22 cellular contexts compared by ENCODE assay signal in the genomic region with DNA sequence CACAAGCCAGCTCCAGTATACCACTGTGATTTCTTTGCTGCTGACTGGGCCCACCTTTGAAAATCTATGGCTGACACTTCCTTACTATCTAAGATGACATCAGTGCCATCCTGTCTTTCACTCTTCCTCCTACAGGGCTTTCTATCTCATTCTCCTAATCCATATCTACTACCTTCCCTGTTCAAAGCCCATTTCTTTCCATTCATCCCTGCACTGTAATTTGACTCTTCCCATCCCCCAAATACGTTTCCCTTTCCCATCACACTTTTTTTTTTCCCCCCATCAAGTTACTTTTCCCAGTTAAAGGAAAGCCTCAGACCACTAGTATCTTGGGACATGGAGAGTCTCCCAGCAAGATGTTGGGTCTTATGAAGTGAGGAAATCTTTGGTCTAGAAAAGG.
"Had no signal": no experiment of that assay in that cellular context is flagged by ENCODE, and none has a peak within 500 bp of the region (broad histone marks: within the 10 kb centered on the region; RNA-seq: fewer than 3 reads in every experiment).

No MANE protein-coding gene starts in this region.

- H3K36me3 ChIP-seq: pancreas, thyroid gland had no signal

- ATAC-seq: activated T-cell treated with anti-CD3 and anti-CD28 coated beads, Interleukin-2, amount 50 U/mL, for 4 hours; body of pancreas; natural killer cell treated with Interleukin-12 subunit alpha and Interleukin-12 subunit beta and Interleukin-15 and Interleukin-18, amount 100 ng/mL, for 72 hours; pancreas; psoas muscle had no signal

- H3K4me3 Mint-ChIP-seq: activated B cell treated with CpG ODN at 0.5 μM for 24 hours; activated T-cell treated with anti-CD3 and anti-CD28 coated beads, Interleukin-2, amount 50 U/mL, for 4 hours; natural killer cell treated with Interleukin-12 subunit alpha and Interleukin-12 subunit beta and Interleukin-15 and Interleukin-18, amount 100 ng/mL, for 72 hours; stimulated activated naive CD8-positive, alpha-beta T cell treated with anti-CD3 and anti-CD28 coated beads, Interleukin-15, Interleukin-2, amounts not matched to agents 100 ng/mL and 50 ng/mL, for 24 hours had no signal

- DNase-seq: activated B cell treated with CpG ODN at 0.5 μM for 24 hours; activated CD4-positive, alpha-beta T cell treated with anti-CD3 and anti-CD28 coated beads for 4 hours; activated CD4-positive, alpha-beta T cell treated with anti-CD3 and anti-CD28 coated beads, Interleukin-2, amount 50 U/mL, for 48 hours; activated CD8-positive, alpha-beta memory T cell treated with anti-CD3 and anti-CD28 coated beads, Interleukin-2, amount 50 U/mL, for 48 hours; activated naive CD4-positive, alpha-beta T cell treated with Interleukin-2 at 50 U/mL for 16 hours; activated T-cell treated with anti-CD3 and anti-CD28 coated beads, Interleukin-2, amount 50 U/mL, for 4 hours; anterior cingulate cortex; body of pancreas; erythroblast; foreskin fibroblast; kidney; midbrain; pancreas; psoas muscle; stimulated activated CD4-positive, alpha-beta T cell treated with anti-CD3 and anti-CD28 coated beads, Interleukin-4, amount 100 ng/mL, for 24 hours; substantia nigra; T1000; thyroid gland had no signal

- H3K4me1 ChIP-seq: psoas muscle had no signal

- H3K27ac ChIP-seq: cardiac muscle cell, pancreas, psoas muscle, right atrium auricular region, thyroid gland had no signal

- H3K9me3 Mint-ChIP-seq: activated B cell treated with CpG ODN at 0.5 μM for 24 hours; activated T-cell treated with anti-CD3 and anti-CD28 coated beads, Interleukin-2, amount 50 U/mL, for 4 hours; natural killer cell treated with Interleukin-12 subunit alpha and Interleukin-12 subunit beta and Interleukin-15 and Interleukin-18, amount 100 ng/mL, for 72 hours; stimulated activated naive CD8-positive, alpha-beta T cell treated with anti-CD3 and anti-CD28 coated beads, Interleukin-15, Interleukin-2, amounts not matched to agents 100 ng/mL and 50 ng/mL, for 24 hours had no signal

- H3K27ac Mint-ChIP-seq: activated B cell treated with CpG ODN at 0.5 μM for 24 hours; natural killer cell treated with Interleukin-12 subunit alpha and Interleukin-12 subunit beta and Interleukin-15 and Interleukin-18, amount 100 ng/mL, for 72 hours; stimulated activated naive CD8-positive, alpha-beta T cell treated with anti-CD3 and anti-CD28 coated beads, Interleukin-15, Interleukin-2, amounts not matched to agents 100 ng/mL and 50 ng/mL, for 24 hours had no signal

- H3K27me3 Mint-ChIP-seq: activated B cell treated with CpG ODN at 0.5 μM for 24 hours; natural killer cell treated with Interleukin-12 subunit alpha and Interleukin-12 subunit beta and Interleukin-15 and Interleukin-18, amount 100 ng/mL, for 72 hours; stimulated activated naive CD8-positive, alpha-beta T cell treated with anti-CD3 and anti-CD28 coated beads, Interleukin-15, Interleukin-2, amounts not matched to agents 100 ng/mL and 50 ng/mL, for 24 hours had no signal

- H3K9me3 ChIP-seq: body of pancreas, pancreas, psoas muscle, right atrium auricular region, thyroid gland had no signal

- H3K27me3 ChIP-seq: body of pancreas, cardiac muscle cell, pancreas, right atrium auricular region, thyroid gland had no signal

- H3K4me3 ChIP-seq: body of pancreas, cardiac muscle cell, pancreas, psoas muscle, right atrium auricular region, thyroid gland had no signal

- H3K36me3 Mint-ChIP-seq: natural killer cell treated with Interleukin-12 subunit alpha and Interleukin-12 subunit beta and Interleukin-15 and Interleukin-18, amount 100 ng/mL, for 72 hours had no signal
